In genomic region chr11:78417888-78418583, GRCh38 we compare ENCODE assay signal across 1 cellular context.
A peak's percentile ranks its signal among the peaks of the same experiment; 100 is the strongest.
TF ChIP-seq lines count a peak whose summit lies in the region.

No MANE protein-coding gene starts in this region.

TF ChIP-seq in HepG2, 621 proteins besides CTCF, POLR2A, EP300 and RAD21 (continued from another document and continues in another):
- TF ChIP-seq ZBTB40 (IDR thresholded peaks at IDR 0.05) (no peak), ZBTB40 (CRISPR knock-in tag; IDR thresholded peaks at IDR 0.05) (no peak), ZSCAN31 (CRISPR knock-in tag; IDR thresholded peaks at IDR 0.05; ENCODE audit: low read depth) (peak; percentile 49; the same call in 1 of the 2 replicates), POLR2AphosphoS5 (IDR thresholded peaks at IDR 0.05; ENCODE audit: low read depth, low read length) (peak; percentile 39; the same call in 1 of the 2 replicates), TIGD3 (CRISPR knock-in tag; IDR thresholded peaks at IDR 0.05; ENCODE audit: borderline replicate concordance) (no peak), ZNF7 (CRISPR knock-in tag; IDR thresholded peaks at IDR 0.05) (no peak), MLXIP (CRISPR knock-in tag; IDR thresholded peaks at IDR 0.05; ENCODE audit: borderline replicate concordance) (no peak), BORCS8-MEF2B (CRISPR knock-in tag; IDR thresholded peaks at IDR 0.05) (no peak), ZNF432 (CRISPR knock-in tag; IDR thresholded peaks at IDR 0.05; ENCODE audit: borderline replicate concordance) (no peak), SKIL (CRISPR knock-in tag; IDR thresholded peaks at IDR 0.05; ENCODE audit: borderline replicate concordance) (no peak), E2F1 (CRISPR knock-in tag; IDR thresholded peaks at IDR 0.05) (no peak), NR3C1 (CRISPR knock-in tag; IDR thresholded peaks at IDR 0.05) (no peak), ZNF207 (IDR thresholded peaks at IDR 0.05; ENCODE audit: borderline replicate concordance) (no peak), KDM6A (CRISPR knock-in tag; IDR thresholded peaks at IDR 0.05; ENCODE audit: low read depth) (no peak), IKZF5 (CRISPR knock-in tag; IDR thresholded peaks at IDR 0.05) (0 out of 2 replicates have a peak, but pooled peaks have one; percentile 31), NR2C2 (CRISPR knock-in tag; IDR thresholded peaks at IDR 0.05; ENCODE audit: borderline replicate concordance) (no peak; the same call in 1 of the 2 replicates), PAWR (CRISPR knock-in tag; IDR thresholded peaks at IDR 0.05; ENCODE audit: borderline replicate concordance) (no peak), PCBP1 (IDR thresholded peaks at IDR 0.05; ENCODE audit: borderline replicate concordance, low read depth, low read length) (no peak), ZNF552 (CRISPR knock-in tag; IDR thresholded peaks at IDR 0.05; ENCODE audit: borderline replicate concordance) (no peak), ZNF337 (CRISPR knock-in tag; IDR thresholded peaks at IDR 0.05; ENCODE audit: borderline replicate concordance, low read depth) (no peak), YEATS4 (CRISPR knock-in tag; IDR thresholded peaks at IDR 0.05; ENCODE audit: borderline replicate concordance) (no peak), KAT7 (CRISPR knock-in tag; IDR thresholded peaks at IDR 0.05; ENCODE audit: borderline replicate concordance) (no peak), ZNF607 (CRISPR knock-in tag; IDR thresholded peaks at IDR 0.05; ENCODE audit: borderline replicate concordance) (peak; percentile 67; the same call in 1 of the 2 replicates), ASH2L (IDR thresholded peaks at IDR 0.05; ENCODE audit: insufficient read length, low read depth, low read length) (peak; percentile 40), SMC3 (IDR thresholded peaks at IDR 0.05; ENCODE audit: low read length) (no peak), GLI4 (CRISPR knock-in tag; IDR thresholded peaks at IDR 0.05; ENCODE audit: borderline replicate concordance) (no peak), SIX1 (CRISPR knock-in tag; IDR thresholded peaks at IDR 0.05; ENCODE audit: borderline replicate concordance) (no peak), MEIS2 (CRISPR knock-in tag; IDR thresholded peaks at IDR 0.05) (no peak), ZBTB7B (CRISPR knock-in tag; IDR thresholded peaks at IDR 0.05) (no peak; the same call in 1 of the 2 replicates), KDM3A (CRISPR knock-in tag; IDR thresholded peaks at IDR 0.05; ENCODE audit: low read depth) (no peak), TFDP2 (CRISPR knock-in tag; IDR thresholded peaks at IDR 0.05) (peak; percentile 68), ZNF263 (CRISPR knock-in tag; IDR thresholded peaks at IDR 0.05) (no peak; the same call in 1 of the 2 replicates), ARNT2 (CRISPR knock-in tag; IDR thresholded peaks at IDR 0.05; ENCODE audit: low read depth) (peak; percentile 75; the same call in 1 of the 2 replicates), TFAP4 (IDR thresholded peaks at IDR 0.05; ENCODE audit: borderline replicate concordance, low read depth) (0 out of 2 replicates have a peak, but pooled peaks have one; percentile 17), POLR2G (IDR thresholded peaks at IDR 0.05; ENCODE audit: low read depth, low read length) (peak; percentile 70), ZNF773 (CRISPR knock-in tag; IDR thresholded peaks at IDR 0.05; ENCODE audit: borderline replicate concordance) (no peak), GABPA (IDR thresholded peaks at IDR 0.05; ENCODE audit: low read depth, low read length) (no peak), GABPA (CRISPR knock-in tag; IDR thresholded peaks at IDR 0.05; ENCODE audit: low read depth) (no peak), MYNN (CRISPR knock-in tag; IDR thresholded peaks at IDR 0.05; ENCODE audit: low read depth) (0 out of 2 replicates have a peak, but pooled peaks have one; percentile 39), ATM (IDR thresholded peaks at IDR 0.05; ENCODE audit: borderline replicate concordance) (no peak), RBM39 (IDR thresholded peaks at IDR 0.05; ENCODE audit: low read depth, low read length, poor library complexity, severe bottlenecking) (no peak), POLR2AphosphoS2 (IDR thresholded peaks at IDR 0.05; ENCODE audit: low read depth, low read length) (no peak), KLF13 (CRISPR knock-in tag; IDR thresholded peaks at IDR 0.05) (no peak), ZKSCAN5 (CRISPR knock-in tag; IDR thresholded peaks at IDR 0.05) (no peak), ZNF883 (CRISPR knock-in tag; IDR thresholded peaks at IDR 0.05; ENCODE audit: not compliant biosample characterization) (peak; percentile 52), ZNF441 (CRISPR knock-in tag; IDR thresholded peaks at IDR 0.05; ENCODE audit: borderline replicate concordance) (no peak)
